Comparison of ENCODE assay signal across 17 cellular contexts in the genomic region with DNA sequence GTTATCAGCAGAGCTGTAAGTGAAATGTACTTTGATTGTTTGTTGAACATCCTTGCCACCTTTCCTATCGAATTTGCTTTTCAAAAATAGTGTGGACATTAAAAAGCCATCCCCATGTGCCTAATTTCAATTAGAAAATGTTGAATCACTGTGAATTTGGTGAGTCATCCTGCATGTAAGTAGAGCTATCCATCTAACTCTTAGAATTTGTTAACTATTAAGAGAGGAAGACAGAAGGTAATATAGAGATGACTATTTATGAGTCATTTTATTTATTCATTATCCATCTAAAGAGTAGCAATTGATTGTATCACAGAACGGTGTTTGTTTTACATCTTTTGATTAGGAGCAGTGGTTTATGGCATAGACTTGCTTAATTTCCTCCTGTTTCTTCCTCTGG.
"Had no signal": no experiment of that assay in that cellular context is flagged by ENCODE, and none has a peak within 500 bp of the region (broad histone marks: within the 10 kb centered on the region; RNA-seq: fewer than 3 reads in every experiment).

No MANE protein-coding gene starts in this region.

- H3K4me1 ChIP-seq: breast epithelium, tibial nerve, uterus had no signal

- DNase-seq: activated CD4-positive, alpha-beta T cell treated with anti-CD3 and anti-CD28 coated beads for 36 hours; activated CD8-positive, alpha-beta memory T cell treated with anti-CD3 and anti-CD28 coated beads, Interleukin-2, amount 50 U/mL, for 48 hours; activated CD8-positive, alpha-beta T cell treated with anti-CD3 and anti-CD28 coated beads, Interleukin-2, amount 10 ng/mL, durations not matched to agents 7 days and 5 days; activated naive CD8-positive, alpha-beta T cell treated with anti-CD3 and anti-CD28 coated beads, Interleukin-2, amount 10 ng/mL, durations not matched to agents 7 days and 5 days; activated T-cell treated with anti-CD3 and anti-CD28 coated beads, Interleukin-2, amount 50 U/mL, for 72 hours; effector memory CD4-positive, alpha-beta T cell; hippocampal formation; nucleus accumbens; stimulated activated CD4-positive, alpha-beta T cell treated with anti-CD3 and anti-CD28 coated beads, Interleukin-4, amount 100 ng/mL, for 24 hours; stimulated activated naive CD4-positive, alpha-beta T cell treated with Interleukin-2 at 50 U/mL for 16 hours; substantia nigra; uterus had no signal

- H3K4me3 ChIP-seq: breast epithelium, right atrium auricular region, skin epidermis, tibial nerve, uterus had no signal

- FAIRE-seq: keratinocyte had no signal

- H3K27me3 ChIP-seq: breast epithelium, right atrium auricular region, tibial nerve, uterus had no signal

- H3K36me3 ChIP-seq: breast epithelium, right atrium auricular region, tibial nerve, uterus had no signal

- ATAC-seq: activated CD4-positive, alpha-beta T cell treated with anti-CD3 and anti-CD28 coated beads for 36 hours; activated CD8-positive, alpha-beta T cell treated with anti-CD3 and anti-CD28 coated beads, Interleukin-2, amount 10 ng/mL, durations not matched to agents 7 days and 5 days; activated T-cell treated with anti-CD3 and anti-CD28 coated beads, Interleukin-2, amount 50 U/mL, for 72 hours had no signal

- H3K9me3 ChIP-seq: breast epithelium, right atrium auricular region, uterus had no signal
